29 cellular contexts compared by ENCODE assay signal in genomic region chr2:124571836-124572235, GRCh38.
"Had no signal": no experiment of that assay in that cellular context is flagged by ENCODE, and none has a peak within 500 bp of the region (broad histone marks: within the 10 kb centered on the region; RNA-seq: fewer than 3 reads in every experiment).

No MANE protein-coding gene starts in this region.

- H3K4me1 ChIP-seq: esophagus muscularis mucosa, esophagus squamous epithelium, foreskin keratinocyte, gastrocnemius medialis, gastroesophageal sphincter, heart left ventricle, heart right ventricle had no signal

- H3K36me3 ChIP-seq: colonic mucosa, esophagus muscularis mucosa, esophagus squamous epithelium, gastrocnemius medialis, gastroesophageal sphincter, heart left ventricle, heart right ventricle had no signal

- H3K27ac Mint-ChIP-seq: dendritic cell treated with granulocyte-macrophage colony-stimulating factor and Interleukin-4, amounts not matched to agents 40 ng/mL and 50 ng/mL, for 4 days; effector memory CD8-positive, alpha-beta T cell; endodermal cell had no signal

- H3K27me3 ChIP-seq: colonic mucosa, dorsolateral prefrontal cortex, esophagus muscularis mucosa, esophagus squamous epithelium, foreskin keratinocyte, gastrocnemius medialis, gastroesophageal sphincter, heart left ventricle, heart right ventricle had no signal

- H3K9me3 ChIP-seq: colonic mucosa, esophagus muscularis mucosa, esophagus squamous epithelium, gastrocnemius medialis, gastroesophageal sphincter, heart left ventricle, heart right ventricle had no signal

- H3K27ac ChIP-seq: colonic mucosa, coronary artery, dorsolateral prefrontal cortex, epithelial cell of prostate, esophagus muscularis mucosa, esophagus squamous epithelium, foreskin keratinocyte, gastrocnemius medialis, gastroesophageal sphincter, heart left ventricle, heart right ventricle had no signal

- DNase-seq: colonic mucosa; cortex of kidney; dermis blood vessel endothelial cell; dorsolateral prefrontal cortex; effector CD4-positive, alpha-beta T cell; effector CD8-positive, alpha-beta T cell; effector memory CD4-positive, alpha-beta T cell; effector memory CD8-positive, alpha-beta T cell; endodermal cell; erythroblast; esophagus squamous epithelium; foreskin fibroblast; foreskin keratinocyte; foreskin melanocyte; gastrocnemius medialis; glutamatergic neuron; head of caudate nucleus; heart left ventricle; heart right ventricle had no signal

- H3K4me3 Mint-ChIP-seq: dendritic cell treated with granulocyte-macrophage colony-stimulating factor and Interleukin-4, amounts not matched to agents 40 ng/mL and 50 ng/mL, for 4 days; effector memory CD8-positive, alpha-beta T cell; endodermal cell had no signal

- H3K4me3 ChIP-seq: colonic mucosa, coronary artery, dorsolateral prefrontal cortex, esophagus muscularis mucosa, esophagus squamous epithelium, gastrocnemius medialis, gastroesophageal sphincter, heart left ventricle, heart right ventricle had no signal

- ATAC-seq: effector memory CD8-positive, alpha-beta T cell; esophagus mucosa; foreskin keratinocyte; gastrocnemius medialis; gastroesophageal sphincter; heart left ventricle; heart right ventricle had no signal

- FAIRE-seq: colon, endometrium, endothelial cell of umbilical vein, frontal cortex had no signal

- H3K27me3 Mint-ChIP-seq: dendritic cell treated with granulocyte-macrophage colony-stimulating factor and Interleukin-4, amounts not matched to agents 40 ng/mL and 50 ng/mL, for 4 days; effector memory CD8-positive, alpha-beta T cell had no signal

- H3K9me3 Mint-ChIP-seq: endodermal cell had no signal
